ENCODE assay signal across 22 cellular contexts in genomic region chr10:127549009-127549408, GRCh38.
DNase-seq lines count a peak whose midpoint lies in the region.
"Had no signal": no experiment of that assay in that cellular context is flagged by ENCODE, and none has a peak within 500 bp of the region (broad histone marks: within the 10 kb centered on the region; RNA-seq: fewer than 3 reads in every experiment).

NPS (plus strand) TSS chr10:127549309; CDS start chr10:127549369, 60 bp downstream.

- peak; percentile 42 for DNase-seq in NCI-H82 (lab: John Stamatoyannopoulos, UW)
- DNase-seq in NCI-H82 treated with DMSO at 0.1 percent for 48 hours (lab: John Stamatoyannopoulos, UW; ENCODE audit: unreplicated experiment) = no peak
- DNase-seq: 8988T; ACHN; AML-193; BE2C; C1 segment of cervical spinal cord; Caco-2; Calu3; CD4-positive, alpha-beta memory T cell; CD4-positive, alpha-beta T cell; CD4-positive, CD25-positive, alpha-beta regulatory T cell; CD8-positive, alpha-beta memory T cell; CD8-positive, alpha-beta T cell; COR-L47; DMS 273 treated with DMSO at 0.1 percent for 48 hours; DMS153; DMS53; DMS79; DMS79 treated with DMSO at 0.1 percent for 48 hours; DND-41; EL had no signal
